In the genomic region with DNA sequence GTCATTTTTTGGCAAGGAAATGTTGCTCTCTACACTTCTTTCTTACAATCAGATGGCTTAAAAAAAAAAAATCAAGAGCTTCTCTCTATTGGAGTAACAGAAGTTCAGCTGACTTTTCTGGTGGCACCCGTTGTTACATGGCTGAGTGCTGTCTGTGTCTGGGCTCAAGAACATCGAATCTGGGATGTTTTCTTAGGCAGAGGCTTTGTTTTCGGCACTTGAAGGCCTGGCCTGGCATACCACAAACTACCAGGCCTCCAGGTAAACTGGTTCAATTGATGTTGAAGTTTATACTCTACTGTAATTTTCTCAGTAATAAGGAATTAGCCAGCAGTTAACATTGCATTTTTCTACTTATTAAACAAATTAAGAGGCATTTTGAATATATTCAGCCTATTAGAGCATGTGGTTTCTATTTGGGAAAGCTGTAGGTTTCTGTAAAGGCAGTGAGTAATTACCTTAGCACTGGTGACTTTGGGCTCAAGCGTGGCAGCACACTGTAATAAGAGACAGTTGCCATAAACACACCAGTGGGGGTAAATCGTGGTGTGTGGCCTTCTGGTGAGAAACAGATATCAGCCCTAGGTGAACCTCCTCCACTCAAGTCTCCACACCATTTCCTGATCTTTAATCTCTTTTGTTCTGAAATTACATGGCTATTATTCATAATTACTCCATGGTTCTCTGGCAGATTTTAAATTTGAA, we compare ENCODE assay signal across 2 cellular contexts.
TF ChIP-seq lines count a peak whose summit lies in the region.

No MANE protein-coding gene starts in this region.

TF ChIP-seq in IMR-90, 13 proteins besides CTCF, POLR2A, EP300 and RAD21 (continued from another document):
- TF ChIP-seq, protein P1, sequence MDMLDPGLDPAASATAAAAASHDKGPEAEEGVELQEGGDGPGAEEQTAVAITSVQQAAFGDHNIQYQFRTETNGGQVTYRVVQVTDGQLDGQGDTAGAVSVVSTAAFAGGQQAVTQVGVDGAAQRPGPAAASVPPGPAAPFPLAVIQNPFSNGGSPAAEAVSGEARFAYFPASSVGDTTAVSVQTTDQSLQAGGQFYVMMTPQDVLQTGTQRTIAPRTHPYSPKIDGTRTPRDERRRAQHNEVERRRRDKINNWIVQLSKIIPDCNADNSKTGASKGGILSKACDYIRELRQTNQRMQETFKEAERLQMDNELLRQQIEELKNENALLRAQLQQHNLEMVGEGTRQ (IDR thresholded peaks at IDR 0.05; ENCODE audit: low read depth, low read length), result no peak
- TF ChIP-seq SMC3 (IDR thresholded peaks at IDR 0.05; ENCODE audit: low read depth, low read length) (no peak), RCOR1 (IDR thresholded peaks at IDR 0.05; ENCODE audit: insufficient replicate concordance, low read length) (no peak), CEBPB (IDR thresholded peaks at IDR 0.05; ENCODE audit: low read depth, low read length) (no peak), MAZ (IDR thresholded peaks at IDR 0.05; ENCODE audit: borderline replicate concordance, low read depth, low read length) (no peak), CHD1 (IDR thresholded peaks at IDR 0.05; ENCODE audit: low read depth, low read length) (no peak), RFX5 (IDR thresholded peaks at IDR 0.05; ENCODE audit: low read depth, low read length) (no peak), MAFK (IDR thresholded peaks at IDR 0.05; ENCODE audit: low read depth, low read length) (no peak), MXI1 (IDR thresholded peaks at IDR 0.05; ENCODE audit: borderline replicate concordance, low read depth, low read length) (no peak), NFE2L2 (IDR thresholded peaks at IDR 0.05; ENCODE audit: low read depth, low read length) (no peak)
- TF ChIP-seq, protein P2, sequence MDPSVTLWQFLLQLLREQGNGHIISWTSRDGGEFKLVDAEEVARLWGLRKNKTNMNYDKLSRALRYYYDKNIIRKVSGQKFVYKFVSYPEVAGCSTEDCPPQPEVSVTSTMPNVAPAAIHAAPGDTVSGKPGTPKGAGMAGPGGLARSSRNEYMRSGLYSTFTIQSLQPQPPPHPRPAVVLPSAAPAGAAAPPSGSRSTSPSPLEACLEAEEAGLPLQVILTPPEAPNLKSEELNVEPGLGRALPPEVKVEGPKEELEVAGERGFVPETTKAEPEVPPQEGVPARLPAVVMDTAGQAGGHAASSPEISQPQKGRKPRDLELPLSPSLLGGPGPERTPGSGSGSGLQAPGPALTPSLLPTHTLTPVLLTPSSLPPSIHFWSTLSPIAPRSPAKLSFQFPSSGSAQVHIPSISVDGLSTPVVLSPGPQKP (IDR thresholded peaks at IDR 0.05; ENCODE audit: borderline replicate concordance, low read depth, low read length), result no peak

TF ChIP-seq in endothelial cell of umbilical vein, 7 proteins besides CTCF, POLR2A, EP300 and RAD21 (continued from another document):
- TF ChIP-seq, protein P3, sequence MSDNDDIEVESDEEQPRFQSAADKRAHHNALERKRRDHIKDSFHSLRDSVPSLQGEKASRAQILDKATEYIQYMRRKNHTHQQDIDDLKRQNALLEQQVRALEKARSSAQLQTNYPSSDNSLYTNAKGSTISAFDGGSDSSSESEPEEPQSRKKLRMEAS (IDR thresholded peaks at IDR 0.05; ENCODE audit: insufficient read depth, insufficient read length), result no peak
- TF ChIP-seq POLR2AphosphoS5 (IDR thresholded peaks at IDR 0.05; ENCODE audit: insufficient read depth, low read depth, low read length) (no peak), JUN (IDR thresholded peaks at IDR 0.05; ENCODE audit: borderline replicate concordance, insufficient read depth, insufficient read length, low read depth) (no peak), FOS (IDR thresholded peaks at IDR 0.05; ENCODE audit: borderline replicate concordance, insufficient read depth, low read length) (no peak), GATA2 (IDR thresholded peaks at IDR 0.05; ENCODE audit: insufficient read depth, insufficient read length, low read depth, low read length) (no peak)
